In the genomic region with DNA sequence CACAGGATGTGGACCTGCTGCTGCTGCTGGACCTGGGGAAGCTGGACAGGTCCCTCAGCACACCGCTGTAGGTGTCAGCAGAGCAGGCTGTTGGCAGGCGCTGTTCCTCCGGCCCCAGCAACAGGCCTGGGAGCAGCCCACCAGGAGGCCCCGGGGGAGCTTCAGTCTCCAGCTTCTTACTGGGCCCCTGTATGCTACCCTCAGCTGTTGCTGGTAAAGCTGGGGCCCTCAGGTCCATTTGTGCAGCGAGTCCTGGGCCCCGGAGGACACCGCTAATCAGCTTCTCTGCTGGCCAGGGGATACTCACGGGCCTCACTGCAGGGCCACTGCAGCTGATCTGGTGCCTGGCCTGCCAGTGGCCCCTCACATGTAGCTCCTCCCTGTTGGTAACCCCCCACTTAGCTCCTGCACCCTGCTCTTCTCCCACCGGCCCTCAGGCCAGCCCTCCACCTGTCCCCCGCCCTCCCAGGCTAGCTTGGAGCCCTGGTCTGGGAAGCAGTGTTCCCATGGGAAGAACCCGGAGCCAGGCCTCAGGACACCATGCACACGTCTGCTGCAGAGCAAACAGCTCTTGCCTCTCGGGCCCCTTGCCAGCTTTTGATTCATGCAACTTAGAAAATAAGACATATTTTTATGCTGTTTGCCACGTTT, we compare ENCODE assay signal across 21 cellular contexts.
DNase-seq lines count a peak whose midpoint lies in the region; ATAC-seq and TF ChIP-seq lines count a peak whose summit lies in the region.
"Had no signal": no experiment of that assay in that cellular context is flagged by ENCODE, and none has a peak within 500 bp of the region (broad histone marks: within the 10 kb centered on the region; RNA-seq: fewer than 3 reads in every experiment).

No MANE protein-coding gene starts in this region.

- H3K4me1 ChIP-seq in cardiac muscle cell (ENCODE audit: low read depth), result no peaks in the 10 kb centered on the region
- H3K4me1 ChIP-seq in left ventricle myocardium inferior, result no peaks in the 10 kb centered on the region
- H3K4me1 ChIP-seq in vagina, result peaks cover 21% of the 10 kb centered on the region

- no peaks in the 10 kb centered on the region for H3K36me3 Mint-ChIP-seq in activated T-helper 17 cell treated with anti-CD3 and anti-CD28 coated beads, Interleukin-2, amount 50 U/mL, for 72 hours (ENCODE audit: low read depth)

- intact Hi-C loops in left ventricle myocardium inferior (cut with micrococcal nuclease), result no loop called here
- intact Hi-C loops in vagina (cut with DNase I), result no loop called here

- H3K9me3 ChIP-seq in cardiac muscle cell (ENCODE audit: low read depth) (no peaks in the 10 kb centered on the region), left ventricle myocardium inferior (replicated peaks) (peaks cover 6% of the 10 kb centered on the region), vagina (no peaks in the 10 kb centered on the region)
- H3K9me3 ChIP-seq: SK-N-SH, suprapubic skin had no signal

- H3K9me3 Mint-ChIP-seq in activated T-helper 17 cell treated with anti-CD3 and anti-CD28 coated beads, Interleukin-2, amount 50 U/mL, for 72 hours, result peaks cover 7% of the 10 kb centered on the region

- H3K27me3 Mint-ChIP-seq in activated T-helper 17 cell treated with anti-CD3 and anti-CD28 coated beads, Interleukin-2, amount 50 U/mL, for 72 hours, result peaks cover 3% of the 10 kb centered on the region
- H3K27me3 Mint-ChIP-seq: activated CD4-positive, alpha-beta T cell treated with anti-CD3 and anti-CD28 coated beads for 36 hours had no signal

- H3K27ac Mint-ChIP-seq in activated T-helper 17 cell treated with anti-CD3 and anti-CD28 coated beads, Interleukin-2, amount 50 U/mL, for 72 hours, result no peak overlapping the region
- H3K27ac Mint-ChIP-seq: activated CD4-positive, alpha-beta T cell treated with anti-CD3 and anti-CD28 coated beads for 36 hours; naive thymus-derived CD4-positive, alpha-beta T cell had no signal

- no peaks in the 10 kb centered on the region for H3K4me1 Mint-ChIP-seq in activated T-helper 17 cell treated with anti-CD3 and anti-CD28 coated beads, Interleukin-2, amount 50 U/mL, for 72 hours
- H3K4me1 Mint-ChIP-seq: activated CD4-positive, alpha-beta T cell treated with anti-CD3 and anti-CD28 coated beads for 36 hours; naive thymus-derived CD4-positive, alpha-beta T cell had no signal

- TF ChIP-seq CTCF in cardiac muscle cell (IDR thresholded peaks at IDR 0.05; ENCODE audit: low read depth, low read length) (no peak), left ventricle myocardium inferior (IDR thresholded peaks at IDR 0.05; ENCODE audit: borderline replicate concordance) (no peak), coronary artery (IDR thresholded peaks at IDR 0.05) (no peak), vagina (IDR thresholded peaks at IDR 0.05) (no peak)

- H3K4me3 ChIP-seq in cardiac muscle cell (no peak overlapping the region), left ventricle myocardium inferior (no peak overlapping the region), coronary artery (no peak overlapping the region), vagina (no peak overlapping the region)
- H3K4me3 ChIP-seq: BLaER1 treated with 17β-estradiol and CSF1 and Interleukin-3, amounts not matched to agents 10 nM and 100 nM; smooth muscle cell; suprapubic skin had no signal

- H3K4me3 Mint-ChIP-seq in activated T-helper 17 cell treated with anti-CD3 and anti-CD28 coated beads, Interleukin-2, amount 50 U/mL, for 72 hours, result no peak overlapping the region
- H3K4me3 Mint-ChIP-seq: activated CD4-positive, alpha-beta T cell treated with anti-CD3 and anti-CD28 coated beads for 36 hours; naive thymus-derived CD4-positive, alpha-beta T cell had no signal

- H3K36me3 ChIP-seq in cardiac muscle cell (no peaks in the 10 kb centered on the region), left ventricle myocardium inferior (no peaks in the 10 kb centered on the region), vagina (no peaks in the 10 kb centered on the region)
- H3K36me3 ChIP-seq: BLaER1 treated with 17β-estradiol and CSF1 and Interleukin-3, amounts not matched to agents 10 nM and 100 nM; suprapubic skin had no signal

- no peak overlapping the region for H3K27ac ChIP-seq in cardiac muscle cell
- no peak overlapping the region for H3K27ac ChIP-seq in left ventricle myocardium inferior (replicated peaks)
- no peak overlapping the region for H3K27ac ChIP-seq in coronary artery
- H3K27ac ChIP-seq in vagina, result peak overlapping the region; percentile 54
- H3K27ac ChIP-seq: BLaER1 treated with 17β-estradiol and CSF1 and Interleukin-3, amounts not matched to agents 10 nM and 100 nM; suprapubic skin had no signal

- DNase-seq in cardiac muscle cell (ENCODE audit: low read depth in 1 of 2, low spot score in 1 of 2) (peak; percentile 43 to 58), left ventricle myocardium inferior (no peak), coronary artery (ENCODE audit: low spot score) (peak; percentile 69), islet precursor cell (peak; percentile 45), vagina (ENCODE audit: extremely low spot score in 2 of 2) (peak; percentile 78 to 92), HK-2 (ENCODE audit: unreplicated experiment) (no peak)
- no peak for DNase-seq in activated CD4-positive, alpha-beta T cell treated with anti-CD3 and anti-CD28 coated beads for 1 hour
- DNase-seq: activated CD4-positive, alpha-beta T cell treated with anti-CD3 and anti-CD28 coated beads for 36 hours; activated effector memory CD4-positive, alpha-beta T cell treated with Interleukin-2 at 50 U/mL for 16 hours; mammary epithelial cell; naive thymus-derived CD4-positive, alpha-beta T cell; NCI-H1417 treated with DMSO at 0.1 percent for 48 hours; NCI-H82; PC-3; SK-N-SH; stimulated activated CD8-positive, alpha-beta memory T cell treated with anti-CD3 and anti-CD28 coated beads, Interleukin-4, amount 100 ng/mL, for 48 hours; T1000 had no signal

- ATAC-seq in activated T-helper 17 cell treated with anti-CD3 and anti-CD28 coated beads, Interleukin-2, amount 50 U/mL, for 72 hours (replicated peaks), result no peak
- ATAC-seq: activated CD4-positive, alpha-beta T cell treated with anti-CD3 and anti-CD28 coated beads for 36 hours; naive thymus-derived CD4-positive, alpha-beta T cell; PC-3 had no signal

- H3K27me3 ChIP-seq in cardiac muscle cell (no peaks in the 10 kb centered on the region), left ventricle myocardium inferior (ENCODE audit: low read depth) (peaks cover 40% of the 10 kb centered on the region), vagina (no peaks in the 10 kb centered on the region)
- H3K27me3 ChIP-seq: BLaER1 treated with 17β-estradiol and CSF1 and Interleukin-3, amounts not matched to agents 10 nM and 100 nM; suprapubic skin had no signal

- TF ChIP-seq POLR2A in vagina (IDR thresholded peaks at IDR 0.05), result no peak

Comparison
In these comparisons a context has a peak if more than half of its experiments do, and no peak if none do; other contexts are left out.
1. DNase-seq: peak in cardiac muscle cell (2 of 2), coronary artery (single experiment), islet precursor cell (single experiment) and vagina (2 of 2); none in left ventricle myocardium inferior (single experiment), activated CD4-positive, alpha-beta T cell treated with anti-CD3 and anti-CD28 coated beads for 1 hour (single experiment) and HK-2 (single experiment).